ENCODE assay signal across 22 cellular contexts in genomic region chr12:122844366-122844971, GRCh38. TPM values are rescaled to one million over a fixed set of nuclear protein-coding genes. Genes with fewer than 3 reads are reported as not detected.
A peak's percentile ranks its signal among the peaks of the same experiment; 100 is the strongest.
DNase-seq lines count a peak whose midpoint lies in the region; ATAC-seq and TF ChIP-seq lines count a peak whose summit lies in the region.
"Had no signal": no experiment of that assay in that cellular context is flagged by ENCODE, and none has a peak within 500 bp of the region (broad histone marks: within the 10 kb centered on the region; RNA-seq: fewer than 3 reads in every experiment).

No MANE protein-coding gene starts in this region.

- DNase-seq in activated naive CD4-positive, alpha-beta T cell treated with anti-CD3 and anti-CD28 coated beads, Interleukin-2, amount 50 U/mL, for 72 hours (ENCODE audit: low spot score in 2 of 2) = no peak
- no peak for DNase-seq in activated naive CD4-positive, alpha-beta T cell (lab: John Stamatoyannopoulos, UW)
- DNase-seq in caudate nucleus (lab: John Stamatoyannopoulos, UW) (peak in 8 of 61 donors; percentile 52 to 68 (median 56)), lower lobe of right lung (peak; percentile 22), superior temporal gyrus (ENCODE audit: extremely low spot score) (peak; percentile 54), retina (no peak)
- DNase-seq: activated CD4-positive, alpha-beta T cell treated with anti-CD3 and anti-CD28 coated beads for 1 hour; activated naive CD8-positive, alpha-beta T cell treated with anti-CD3 and anti-CD28 coated beads, Interleukin-2, amount 10 ng/mL, durations not matched to agents 7 days and 5 days; brain microvascular endothelial cell; HFFc6; MM.1S; NCI-H146; NCI-H69; stimulated activated CD4-positive, alpha-beta T cell treated with anti-CD3 and anti-CD28 coated beads, Interleukin-4, amount 100 ng/mL, for 24 hours; SW 1271 had no signal

- intact Hi-C loops in lower lobe of right lung (cut with DNase I) = no loop called here

- H3K27me3 ChIP-seq in lower lobe of right lung (ENCODE audit: low read depth) = no peaks in the 10 kb centered on the region
- H3K27me3 ChIP-seq: brain microvascular endothelial cell, spleen, vagina had no signal

- H3K9me3 Mint-ChIP-seq in activated naive CD4-positive, alpha-beta T cell treated with anti-CD3 and anti-CD28 coated beads, Interleukin-2, amount 50 U/mL, for 72 hours = no peaks in the 10 kb centered on the region
- H3K9me3 Mint-ChIP-seq: activated naive CD8-positive, alpha-beta T cell treated with anti-CD3 and anti-CD28 coated beads, Interleukin-2, amount 10 ng/mL, durations not matched to agents 7 days and 5 days; HFFc6; IgD-negative memory B cell had no signal

- peak overlapping the region; percentile 98 for H3K27ac ChIP-seq in caudate nucleus (ENCODE audit: low read depth, low read length)
- no peak overlapping the region for H3K27ac ChIP-seq in lower lobe of right lung
- H3K27ac ChIP-seq: brain microvascular endothelial cell, spleen, vagina had no signal

- peaks cover 5% of the 10 kb centered on the region for H3K36me3 ChIP-seq in lower lobe of right lung
- H3K36me3 ChIP-seq: brain microvascular endothelial cell, vagina had no signal

- H3K27ac Mint-ChIP-seq in activated naive CD4-positive, alpha-beta T cell treated with anti-CD3 and anti-CD28 coated beads, Interleukin-2, amount 50 U/mL, for 72 hours = peak overlapping the region; percentile 77 to 78
- H3K27ac Mint-ChIP-seq: HFFc6 had no signal

- peaks cover 10% of the 10 kb centered on the region for H3K4me1 ChIP-seq in lower lobe of right lung

- H3K36me3 Mint-ChIP-seq in activated naive CD4-positive, alpha-beta T cell treated with anti-CD3 and anti-CD28 coated beads, Interleukin-2, amount 50 U/mL, for 72 hours = no peaks in the 10 kb centered on the region
- H3K36me3 Mint-ChIP-seq: activated naive CD8-positive, alpha-beta T cell treated with anti-CD3 and anti-CD28 coated beads, Interleukin-2, amount 10 ng/mL, durations not matched to agents 7 days and 5 days; IgD-negative memory B cell had no signal

- no peak for ATAC-seq in activated naive CD4-positive, alpha-beta T cell treated with anti-CD3 and anti-CD28 coated beads, Interleukin-2, amount 50 U/mL, for 72 hours
- ATAC-seq in lower lobe of right lung (no peak), HG03039 (IDR thresholded peaks at IDR 0.05; ENCODE audit: unreplicated experiment) (no peak), HG02642 (IDR thresholded peaks at IDR 0.05; ENCODE audit: poor library complexity, unreplicated experiment) (no peak)
- ATAC-seq: A549, left lobe of liver had no signal

- H3K4me3 ChIP-seq in lower lobe of right lung = no peak overlapping the region
- H3K4me3 ChIP-seq: A549, spleen, vagina had no signal

- H3K9me3 ChIP-seq in lower lobe of right lung = no peaks in the 10 kb centered on the region
- H3K9me3 ChIP-seq: A549, spleen, vagina had no signal

- TF ChIP-seq CTCF in lower lobe of right lung (IDR thresholded peaks at IDR 0.05) = no peak

RNA-seq across cellular contexts. Expression of gene HIP1R, which starts 9.2 kb away (rescaled TPM):
- total RNA-seq in activated naive CD4-positive, alpha-beta T cell treated with anti-CD3 and anti-CD28 coated beads, Interleukin-2, amount 50 U/mL, for 72 hours = 10 to 100 TPM; 16.7 to 48.9 TPM
- total RNA-seq in lower lobe of right lung = 28.2 TPM

RNA-seq across cellular contexts. Expression of gene VPS37B, which starts 51.5 kb away (rescaled TPM):
- total RNA-seq in activated naive CD4-positive, alpha-beta T cell treated with anti-CD3 and anti-CD28 coated beads, Interleukin-2, amount 50 U/mL, for 72 hours = 10 to 100 TPM; 10.1 to 11.1 TPM
- total RNA-seq in lower lobe of right lung = 34.5 TPM

Comparison
In these comparisons a context has a peak if more than half of its experiments do, and no peak if none do; other contexts are left out.
1. DNase-seq: peak in lower lobe of right lung (single experiment) and superior temporal gyrus (single experiment); none in activated naive CD4-positive, alpha-beta T cell treated with anti-CD3 and anti-CD28 coated beads, Interleukin-2, amount 50 U/mL, for 72 hours (0 of 2), activated naive CD4-positive, alpha-beta T cell (0 of 4) and retina (single experiment).